1 cellular context compared by ENCODE assay signal in genomic region chr21:17523007-17523451, GRCh38.
TF ChIP-seq lines count a peak whose summit lies in the region.

No MANE protein-coding gene starts in this region.

TF ChIP-seq in HepG2, 621 proteins besides CTCF, POLR2A, EP300 and RAD21 (continued from another document and continues in another):
- no peak for TF ChIP-seq ZNF513 (CRISPR knock-in tag; conservative IDR thresholded peaks at IDR 0.05)
- no peak for TF ChIP-seq ZNF616 (CRISPR knock-in tag; IDR thresholded peaks at IDR 0.05; ENCODE audit: low read depth)
- peak; percentile 80 for TF ChIP-seq DMAP1 (CRISPR knock-in tag; IDR thresholded peaks at IDR 0.05)
- TF ChIP-seq ZNF549 (CRISPR knock-in tag; IDR thresholded peaks at IDR 0.05): no peak
- 0 out of 2 replicates have a peak, but pooled peaks have one; percentile 80 for TF ChIP-seq ZNF800 (CRISPR knock-in tag; IDR thresholded peaks at IDR 0.05)
- TF ChIP-seq NR3C1 (CRISPR knock-in tag; IDR thresholded peaks at IDR 0.05): no peak
- TF ChIP-seq SRY (CRISPR knock-in tag; IDR thresholded peaks at IDR 0.05): no peak
- no peak; the same call in 1 of the 2 replicates for TF ChIP-seq MTERF4 (CRISPR knock-in tag; IDR thresholded peaks at IDR 0.05)
- no peak for TF ChIP-seq NFE2L1 (CRISPR knock-in tag; IDR thresholded peaks at IDR 0.05; ENCODE audit: borderline replicate concordance)
- peak; percentile 83; the same call in 1 of the 2 replicates for TF ChIP-seq TFAP4 (IDR thresholded peaks at IDR 0.05; ENCODE audit: borderline replicate concordance, low read depth)
- TF ChIP-seq ZBTB4 (CRISPR knock-in tag; IDR thresholded peaks at IDR 0.05; ENCODE audit: borderline replicate concordance): no peak
- peak; percentile 64; the same call in 1 of the 2 replicates for TF ChIP-seq ZSCAN25 (CRISPR knock-in tag; IDR thresholded peaks at IDR 0.05)
- peak; percentile 64; the same call in 1 of the 2 replicates for TF ChIP-seq ZNF557 (CRISPR knock-in tag; IDR thresholded peaks at IDR 0.05)
- peak; percentile 97 for TF ChIP-seq ZNF609 (CRISPR knock-in tag; IDR thresholded peaks at IDR 0.05; ENCODE audit: borderline replicate concordance)
- TF ChIP-seq ZNF280B (CRISPR knock-in tag; IDR thresholded peaks at IDR 0.05; ENCODE audit: borderline replicate concordance): no peak
- TF ChIP-seq HMG20B (CRISPR knock-in tag; conservative IDR thresholded peaks at IDR 0.05): peak; percentile 66; the same call in 1 of the 2 replicates
- no peak for TF ChIP-seq ZBTB40 (IDR thresholded peaks at IDR 0.05)
- TF ChIP-seq ZBTB40 (CRISPR knock-in tag; IDR thresholded peaks at IDR 0.05): no peak; the same call in 1 of the 2 replicates
- no peak; the same call in 1 of the 2 replicates for TF ChIP-seq ADNP (CRISPR knock-in tag; IDR thresholded peaks at IDR 0.05)
- TF ChIP-seq ZBTB21 (CRISPR knock-in tag; IDR thresholded peaks at IDR 0.05): no peak; the same call in 1 of the 2 replicates
- no peak for TF ChIP-seq SP140L (CRISPR knock-in tag; IDR thresholded peaks at IDR 0.05; ENCODE audit: borderline replicate concordance)
- TF ChIP-seq NR2F1 (CRISPR knock-in tag; IDR thresholded peaks at IDR 0.05): peak; percentile 90 to 92
- TF ChIP-seq FOXP1 (IDR thresholded peaks at IDR 0.05): peak; percentile 89
- TF ChIP-seq FOXP1 (CRISPR knock-in tag; IDR thresholded peaks at IDR 0.05): peak; percentile 98
- TF ChIP-seq TCF12 (IDR thresholded peaks at IDR 0.05): no peak
- peak; percentile 94 for TF ChIP-seq TCF12 (CRISPR knock-in tag; IDR thresholded peaks at IDR 0.05)
- TF ChIP-seq MAF1 (CRISPR knock-in tag; IDR thresholded peaks at IDR 0.05; ENCODE audit: borderline replicate concordance): no peak
- peak; percentile 75 for TF ChIP-seq DNMT3B (CRISPR knock-in tag; conservative IDR thresholded peaks at IDR 0.05)
- no peak for TF ChIP-seq CBX1 (IDR thresholded peaks at IDR 0.05; ENCODE audit: low read depth)
- no peak for TF ChIP-seq SNAPC5 (CRISPR knock-in tag; IDR thresholded peaks at IDR 0.05; ENCODE audit: borderline replicate concordance)
